In genomic region chr6:54717849-54718455, GRCh38 we compare ENCODE assay signal across 9 cellular contexts.
DNase-seq lines count a peak whose midpoint lies in the region; ATAC-seq, FAIRE-seq and TF ChIP-seq lines count a peak whose summit lies in the region.
"Had no signal": no experiment of that assay in that cellular context is flagged by ENCODE, and none has a peak within 500 bp of the region (broad histone marks: within the 10 kb centered on the region; RNA-seq: fewer than 3 reads in every experiment).

No MANE protein-coding gene starts in this region.

- H4K20me1 ChIP-seq in SK-N-SH (ENCODE audit: insufficient read depth) (no peaks in the 10 kb centered on the region), K562 (replicated peaks; ENCODE audit: control insufficient read depth, insufficient read depth, low read length) (no peaks in the 10 kb centered on the region)

- intact Hi-C loops in K562 (cut with micrococcal nuclease) = no loop called here

- H3F3A ChIP-seq in SK-N-SH (replicated peaks; ENCODE audit: insufficient read depth) = no peaks in the 10 kb centered on the region

- no TSS peak for BruUV-seq in K562 (replicated peaks; lab: Mats Ljungman, UMichigan)

- H3K79me2 ChIP-seq in SK-N-SH (ENCODE audit: insufficient read depth) (no peaks in the 10 kb centered on the region), K562 (ENCODE audit: control insufficient read depth, insufficient read depth, low read length) (no peaks in the 10 kb centered on the region)

- H3K9me2 ChIP-seq in SK-N-SH = no peaks in the 10 kb centered on the region

- H3K36me3 ChIP-seq in HAP-1 (replicated peaks) (no peaks in the 10 kb centered on the region), SK-N-SH (replicated peaks in 1 of 2; ENCODE audit: control insufficient read depth in 1 of 2, insufficient read depth in 2 of 2, low read length in 1 of 2) (no peaks in the 10 kb centered on the region), K562 (ENCODE audit: control insufficient read depth, insufficient read depth, low read length) (no peaks in the 10 kb centered on the region)
- H3K36me3 ChIP-seq: ovary had no signal

- WGBS in SK-N-SH (ENCODE audit: low lambda C conversion rate) = 11% methylated on average over 5 of the region's 5 CpGs
- 9% methylated on average over 5 of the region's 5 CpGs for WGBS in K562 (ENCODE audit: insufficient coverage, low coverage, missing lambda C conversion rate)

- peak; percentile 91 for TF ChIP-seq CTCF in SK-N-SH (IDR thresholded peaks at IDR 0.05)
- TF ChIP-seq CTCF in K562 (IDR thresholded peaks at IDR 0.05 in 2 of 3, conservative IDR thresholded peaks at IDR 0.05 in 1 of 3; ENCODE audit: insufficient read depth in 2 of 3, low read depth in 1 of 3, low read length in 3 of 3) = peak; percentile 35 to 68 (median 56); a peak in 5 of 6 replicates

- H3K27ac ChIP-seq in SK-N-SH (ENCODE audit: low read depth in 2 of 2, low read length in 1 of 2) = no peak overlapping the region
- no peak overlapping the region for H3K27ac ChIP-seq in K562 (ENCODE audit: extremely low read depth, low read depth, low read length)
- H3K27ac ChIP-seq: ovary had no signal

- no peak overlapping the region for H3K9ac ChIP-seq in SK-N-SH
- H3K9ac ChIP-seq in K562 (ENCODE audit: insufficient read depth in 1 of 2, low read depth in 2 of 2, low read length in 2 of 2) = no peak overlapping the region

- peaks cover 18% of the 10 kb centered on the region for H3K4me1 ChIP-seq in HAP-1
- H3K4me1 ChIP-seq in SK-N-SH (ENCODE audit: control insufficient read depth in 1 of 2, insufficient read depth in 2 of 2, low read depth in 1 of 2, low read length in 1 of 2) = no peaks in the 10 kb centered on the region; a peak in 1 of 4 replicates
- H3K4me1 ChIP-seq in K562 (replicated peaks in 1 of 2; ENCODE audit: control insufficient read depth in 2 of 2, insufficient read depth in 2 of 2, low read length in 2 of 2) = no peaks in the 10 kb centered on the region

- TF ChIP-seq EP300 in SK-N-SH (IDR thresholded peaks at IDR 0.05; ENCODE audit: borderline replicate concordance in 1 of 2, low read depth in 1 of 2, low read length in 1 of 2) = no peak
- no peak for TF ChIP-seq EP300 in K562 (IDR thresholded peaks at IDR 0.05; ENCODE audit: low read length)

- POLR2A ChIA-PET in SK-N-SH (lab: Yijun Ruan, JAX) (no interaction called here), K562 (lab: Yijun Ruan, JAX) (no interaction called here)

- no peak overlapping the region for H3K4me3 ChIP-seq in HAP-1
- no peak overlapping the region for H3K4me3 ChIP-seq in SK-N-SH (ENCODE audit: low read depth in 2 of 2, low read length in 1 of 2)
- H3K4me3 ChIP-seq in K562 = no peak overlapping the region
- H3K4me3 ChIP-seq: ovary had no signal

- TF ChIP-seq POLR2A in K562 (conservative IDR thresholded peaks at IDR 0.05) = no peak

- CTCF ChIA-PET in SK-N-SH (lab: Yijun Ruan, JAX) = interaction anchor here (0.6 to 2.9 kb wide), 30 partner anchors 10 to 1224 kb away, joined by 3 to 24 read pairs (median 4); no protein-coding TSS in a partner anchor
- CTCF ChIA-PET in K562 (lab: Yijun Ruan, JAX; ENCODE audit: low intra/inter-chr PET ratio) = no interaction called here

- in situ Hi-C loops in HAP-1 (cut with MboI; ENCODE audit: low sequenced_read_pairs) = loop anchor here (25.0 kb wide), 2 partner anchors 344 to 519 kb away; no protein-coding TSS in a partner anchor
- in situ Hi-C loops in K562 (cut with MboI) = no loop called here

- peak; percentile 78 for ATAC-seq in K562

- DNase-seq in SIG-M5 treated with dmso at 0.1 percent for 504 hours (lab: John Stamatoyannopoulos, UW; ENCODE audit: unreplicated experiment) (peak; percentile 16), SIG-M5 (lab: John Stamatoyannopoulos, UW) (no peak), HAP-1 (ENCODE audit: low spot score in 2 of 2) (peak; percentile 64 to 85), LoVo (ENCODE audit: low spot score) (peak; percentile 77), SK-N-SH (peak; percentile 29), K562 (ENCODE audit: extremely low read depth in 1 of 4, low spot score in 3 of 4) (peak; percentile 22 to 64 (median 50)), islet precursor cell (peak; percentile 83)
- DNase-seq in stimulated activated CD4-positive, alpha-beta T cell treated with anti-CD3 and anti-CD28 coated beads, Interleukin-4, amount 100 ng/mL, for 48 hours (ENCODE audit: low read depth in 2 of 2) = peak; percentile 28 to 50

- no peak overlapping the region for H3K4me2 ChIP-seq in SK-N-SH
- H3K4me2 ChIP-seq in K562 (ENCODE audit: insufficient read depth, low read length) = no peak overlapping the region

- H2AFZ ChIP-seq in SK-N-SH (ENCODE audit: low read depth) (no peak overlapping the region), K562 (ENCODE audit: low read depth, low read length) (no peak overlapping the region)

- FAIRE-seq in K562 (lab: Jason Lieb, UNC) = peak; percentile 23

- H3K9me3 ChIP-seq in HAP-1 (no peaks in the 10 kb centered on the region), SK-N-SH (no peaks in the 10 kb centered on the region), K562 (replicated peaks; ENCODE audit: control insufficient read depth, insufficient read depth, low read depth, low read length) (no peaks in the 10 kb centered on the region)
- H3K9me3 ChIP-seq: ovary had no signal

- H3K9me1 ChIP-seq in K562 (ENCODE audit: control insufficient read depth, insufficient read depth, low read length) = no peaks in the 10 kb centered on the region

- H3K27me3 ChIP-seq in HAP-1 (ENCODE audit: low read depth) (no peaks in the 10 kb centered on the region), SK-N-SH (ENCODE audit: insufficient read depth) (no peaks in the 10 kb centered on the region; the same call in 1 of the 2 replicates), K562 (ENCODE audit: control insufficient read depth in 2 of 2, insufficient read depth in 2 of 2, low read length in 2 of 2) (no peaks in the 10 kb centered on the region)
- H3K27me3 ChIP-seq: ovary had no signal

- TF ChIP-seq RAD21 in SK-N-SH (IDR thresholded peaks at IDR 0.05; ENCODE audit: low read length) = peak; percentile 59
- TF ChIP-seq RAD21 in K562 (CRISPR knock-in tag; conservative IDR thresholded peaks at IDR 0.05 in 1 of 2, IDR thresholded peaks at IDR 0.05 in 1 of 2) = peak; percentile 23 to 48; a peak in 3 of 4 replicates

TF ChIP-seq in SK-N-SH, 30 proteins besides CTCF, POLR2A, EP300 and RAD21:
- TF ChIP-seq TEAD4 (IDR thresholded peaks at IDR 0.05; ENCODE audit: borderline replicate concordance, insufficient read depth) (no peak), SMC3 (IDR thresholded peaks at IDR 0.05; ENCODE audit: low read depth, low read length) (peak; percentile 47), GABPA (IDR thresholded peaks at IDR 0.05; ENCODE audit: low read depth) (no peak), TCF12 (IDR thresholded peaks at IDR 0.05) (no peak)

TF ChIP-seq in K562, 482 proteins besides CTCF, POLR2A, EP300 and RAD21:
- no peak for TF ChIP-seq TAF15 (IDR thresholded peaks at IDR 0.05; ENCODE audit: low read depth, low read length)
- TF ChIP-seq KLF16 (IDR thresholded peaks at IDR 0.05) = 0 out of 2 replicates have a peak, but pooled peaks have one; percentile 10
